Comparison of ENCODE assay signal across 8 cellular contexts in the genomic region with DNA sequence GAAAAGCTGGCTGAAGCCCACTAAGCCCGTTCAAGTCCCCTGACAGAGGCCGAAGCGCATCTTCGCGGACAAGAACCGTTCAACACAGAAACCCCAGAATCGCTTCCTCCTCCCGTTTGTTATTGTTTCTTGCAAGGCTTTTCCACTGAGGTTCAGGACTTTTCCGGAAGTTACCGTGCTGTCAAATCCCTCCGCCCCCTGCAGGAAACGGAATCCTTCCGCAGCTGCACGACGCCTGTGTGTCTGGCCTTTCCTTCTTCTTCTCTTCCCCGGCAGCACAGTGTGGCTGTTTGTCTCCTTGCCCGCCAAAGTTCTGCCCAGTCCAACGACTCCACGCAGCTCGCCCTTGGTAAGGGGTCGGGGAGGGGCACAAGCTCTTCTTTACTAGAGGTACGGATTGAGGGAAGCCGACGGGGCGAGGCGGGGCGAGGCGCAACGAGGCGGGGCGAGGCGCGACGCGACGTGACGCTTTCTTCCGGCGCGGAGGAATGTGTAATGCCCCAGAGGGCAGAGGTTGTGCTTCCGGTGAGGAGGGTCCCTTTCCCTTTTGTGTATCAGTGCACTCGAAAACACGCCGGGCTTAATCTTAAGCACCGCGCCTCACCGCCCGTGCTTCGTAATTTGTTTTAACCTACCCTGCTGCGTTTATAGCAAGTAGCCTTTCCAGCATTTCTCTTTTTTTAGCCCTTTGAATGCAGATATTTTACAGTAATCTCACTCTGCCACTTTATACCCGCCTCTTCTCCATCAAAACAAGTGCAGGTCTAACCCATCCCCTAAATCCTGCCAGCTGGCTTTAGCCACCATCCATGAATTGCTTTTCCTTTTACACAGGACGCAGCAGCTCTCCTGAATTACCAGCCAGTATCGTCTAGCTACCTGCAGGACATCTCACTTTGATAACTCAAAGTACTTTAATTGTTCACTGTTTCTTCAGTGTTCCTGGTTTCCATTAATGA. TPM values are rescaled to one million over a fixed set of nuclear protein-coding genes. Genes with fewer than 3 reads are reported as not detected.
DNase-seq lines count a peak whose midpoint lies in the region; ATAC-seq and TF ChIP-seq lines count a peak whose summit lies in the region.

Gene KDM5A, minus strand, starts transcription at position 183 of the 959 bp plus-strand sequence. CDS start 229 bp downstream, outside the sequence.

- no peaks in the 10 kb centered on the region for H3K9me3 ChIP-seq in CD8-positive, alpha-beta T cell (ENCODE audit: low read length)
- no peaks in the 10 kb centered on the region for H3K9me3 ChIP-seq in esophagus squamous epithelium

- POLR2A ChIA-PET in CD8-positive, alpha-beta T cell (lab: Charles Lee), result interaction anchor here (1.1 to 2.9 kb wide), 4 partner anchors 10 to 363 kb away, joined by 3 to 35 read pairs (median 8); partner anchors contain the start of genes CCDC77 and WNK1
- POLR2A ChIA-PET in naive thymus-derived CD8-positive, alpha-beta T cell (lab: Charles Lee), result interaction anchor here (0.6 to 3.4 kb wide), 17 partner anchors 10 to 560 kb away, joined by 3 to 71 read pairs (median 4); partner anchors contain the start of genes CCDC77 and RAD52

- peaks cover 4% of the 10 kb centered on the region for H3K36me3 ChIP-seq in CD8-positive, alpha-beta T cell (ENCODE audit: insufficient read depth, low read length)
- H3K36me3 ChIP-seq in esophagus squamous epithelium, result peaks cover 0 to 7% (median 0%) of the 10 kb centered on the region in 3 donors

- CTCF ChIA-PET in CD8-positive, alpha-beta T cell (lab: Charles Lee), result interaction anchor here (2.3 kb wide), 1 partner anchor 12 kb away, joined by 8 read pairs; the partner anchor contains the start of gene CCDC77

- TF ChIP-seq POLR2A in esophagus squamous epithelium (IDR thresholded peaks at IDR 0.05), result peak in 3 of 4 donors; percentile 21 to 51 (median 46)

- no peaks in the 10 kb centered on the region for H3K27me3 ChIP-seq in CD8-positive, alpha-beta T cell (ENCODE audit: insufficient read depth, low read length)
- no peaks in the 10 kb centered on the region for H3K27me3 ChIP-seq in esophagus squamous epithelium

- peaks cover 38% of the 10 kb centered on the region for H3K4me1 Mint-ChIP-seq in CD8-positive, alpha-beta T cell (ENCODE audit: low read depth)
- peaks cover 15 to 31% (median 27%) of the 10 kb centered on the region in 3 donors for H3K4me1 Mint-ChIP-seq in IgD-negative memory B cell
- peaks cover 19 to 53% (median 38%) of the 10 kb centered on the region in 4 donors for H3K4me1 Mint-ChIP-seq in naive thymus-derived CD8-positive, alpha-beta T cell

- H3K27ac ChIP-seq in CD8-positive, alpha-beta T cell (ENCODE audit: low read depth, low read length), result peak within 1 kb of the TSS; percentile 90
- H3K27ac ChIP-seq in esophagus squamous epithelium, result peak within 1 kb of the TSS; percentile 95 to 98 (median 96)

- peak within 1 kb of the TSS; percentile 93 for H3K4me3 Mint-ChIP-seq in CD8-positive, alpha-beta T cell
- H3K4me3 Mint-ChIP-seq in IgD-negative memory B cell, result peak within 1 kb of the TSS; percentile 93 to 100 (median 98)
- peak within 1 kb of the TSS; percentile 96 to 100 (median 99) for H3K4me3 Mint-ChIP-seq in naive thymus-derived CD8-positive, alpha-beta T cell

- no peak for TF ChIP-seq CTCF in CD8-positive, alpha-beta T cell (IDR thresholded peaks at IDR 0.05)
- peak in 3 of 6 experiments; percentile 17 to 27 (median 20) for TF ChIP-seq CTCF in esophagus squamous epithelium (IDR thresholded peaks at IDR 0.05)

- WGBS in esophagus squamous epithelium, 2 donors, result 1 to 2% methylated on average over 28 to 39 of the region's 53 CpGs

- H3K27me3 Mint-ChIP-seq in CD8-positive, alpha-beta T cell (ENCODE audit: low read depth), result no peaks in the 10 kb centered on the region
- H3K27me3 Mint-ChIP-seq in IgD-negative memory B cell, result no peaks in the 10 kb centered on the region
- peaks cover 0 to 3% (median 0%) of the 10 kb centered on the region in 5 donors for H3K27me3 Mint-ChIP-seq in naive thymus-derived CD8-positive, alpha-beta T cell

- ATAC-seq in CD8-positive, alpha-beta T cell, result peak; percentile 90
- ATAC-seq in GM21526 (IDR thresholded peaks at IDR 0.05; ENCODE audit: low FRiP score, unreplicated experiment), result peak; percentile 76
- ATAC-seq in naive thymus-derived CD8-positive, alpha-beta T cell, result peak; percentile 88
- ATAC-seq in stimulated activated naive CD8-positive, alpha-beta T cell treated with anti-CD3 and anti-CD28 coated beads, Interleukin-15, Interleukin-2, amounts not matched to agents 100 U/mL and 50 U/mL, for 24 hours, result peak; percentile 99

- peak within 1 kb of the TSS; percentile 91 for H3K4me3 ChIP-seq in CD8-positive, alpha-beta T cell (ENCODE audit: low read depth, low read length)
- H3K4me3 ChIP-seq in esophagus squamous epithelium, result peak within 1 kb of the TSS; percentile 87 to 97 (median 93)

- peak within 1 kb of the TSS; percentile 98 for H3K27ac Mint-ChIP-seq in CD8-positive, alpha-beta T cell
- H3K27ac Mint-ChIP-seq in IgD-negative memory B cell, result peak within 1 kb of the TSS; percentile 94 to 99 (median 96)
- peak within 1 kb of the TSS; percentile 98 to 100 (median 99) for H3K27ac Mint-ChIP-seq in naive thymus-derived CD8-positive, alpha-beta T cell

- peaks cover 26% of the 10 kb centered on the region for H3K36me3 Mint-ChIP-seq in CD8-positive, alpha-beta T cell
- peaks cover 7% of the 10 kb centered on the region for H3K36me3 Mint-ChIP-seq in IgD-negative memory B cell
- H3K36me3 Mint-ChIP-seq in naive thymus-derived CD8-positive, alpha-beta T cell, result peaks cover 6 to 23% (median 8%) of the 10 kb centered on the region in 3 donors

- peak; percentile 78 to 96 (median 88) for DNase-seq in CD8-positive, alpha-beta T cell
- DNase-seq in activated CD8-positive, alpha-beta memory T cell treated with anti-CD3 and anti-CD28 coated beads, Interleukin-2, amount 50 U/mL, for 48 hours, result peak; percentile 93
- DNase-seq in esophagus squamous epithelium (lab: John Stamatoyannopoulos, UW) (no peak), SKM-1 (lab: John Stamatoyannopoulos, UW; ENCODE audit: unreplicated experiment) (no peak)
- peak; percentile 82 to 97 (median 92) for DNase-seq in naive thymus-derived CD8-positive, alpha-beta T cell
- DNase-seq in stimulated activated naive CD8-positive, alpha-beta T cell treated with anti-CD3 and anti-CD28 coated beads, Interleukin-15, Interleukin-2, amounts not matched to agents 100 U/mL and 50 U/mL, for 24 hours, result peak; percentile 90

- intact Hi-C loops in CD8-positive, alpha-beta T cell (cut with DNase I, micrococcal nuclease), result loop anchor here (1.0 to 10.0 kb wide), 8 partner anchors 12 to 1613 kb away; partner anchors contain the start of genes CCDC77 (in 2 of the 2), DCP1B (in 1 of the 2), ERC1 (in 1 of the 2) and FBXL14 (in 1 of the 2)
- intact Hi-C loops in esophagus squamous epithelium (cut with DNase I), result no loop called here

- peaks cover 39% of the 10 kb centered on the region for H3K4me1 ChIP-seq in CD8-positive, alpha-beta T cell (ENCODE audit: insufficient read depth, low read length)
- H3K4me1 ChIP-seq in esophagus squamous epithelium, result peaks cover 4 to 41% (median 23%) of the 10 kb centered on the region in 3 donors

- no peaks in the 10 kb centered on the region for H3K9me3 Mint-ChIP-seq in CD8-positive, alpha-beta T cell
- H3K9me3 Mint-ChIP-seq in IgD-negative memory B cell, result peaks cover 0 to 1% (median 0%) of the 10 kb centered on the region in 3 donors
- H3K9me3 Mint-ChIP-seq in naive thymus-derived CD8-positive, alpha-beta T cell, result peaks cover 0 to 6% (median 0%) of the 10 kb centered on the region in 9 donors

RNA-seq across cellular contexts. Expression of gene KDM5A, which starts in this region (rescaled TPM):
- 100 to 1,000 TPM; 144 to 145 TPM for total RNA-seq in CD8-positive, alpha-beta T cell
- 63.7 TPM for polyA plus RNA-seq in IgD-negative memory B cell
- total RNA-seq in esophagus squamous epithelium, result 10 to 100 TPM; 20.5 to 56.6 (median 46.8) TPM
- 100 to 1,000 TPM; 120 to 126 TPM for total RNA-seq in naive thymus-derived CD8-positive, alpha-beta T cell
- 10 to 100 TPM; 43.6 to 60.1 (median 50.8) TPM for polyA plus RNA-seq in naive thymus-derived CD8-positive, alpha-beta T cell

Comparison
In these comparisons a context has a peak if more than half of its experiments do, and no peak if none do; other contexts are left out.
1. DNase-seq: peak in CD8-positive, alpha-beta T cell (7 of 7), activated CD8-positive, alpha-beta memory T cell treated with anti-CD3 and anti-CD28 coated beads, Interleukin-2, amount 50 U/mL, for 48 hours (single experiment), naive thymus-derived CD8-positive, alpha-beta T cell (10 of 10) and stimulated activated naive CD8-positive, alpha-beta T cell treated with anti-CD3 and anti-CD28 coated beads, Interleukin-15, Interleukin-2, amounts not matched to agents 100 U/mL and 50 U/mL, for 24 hours (single experiment); none in esophagus squamous epithelium (single experiment) and SKM-1 (single experiment).
2. Peak in every context shown above with its lines, with median percentiles within 50 percentile points of each other: ATAC-seq, H3K27ac Mint-ChIP-seq and H3K4me3 Mint-ChIP-seq.